In genomic region chr7:45098983-45099839, GRCh38 we compare ENCODE assay signal across 21 cellular contexts. TPM values are rescaled to one million over a fixed set of nuclear protein-coding genes. Genes with fewer than 3 reads are reported as not detected.
DNase-seq lines count a peak whose midpoint lies in the region; ATAC-seq, FAIRE-seq and TF ChIP-seq lines count a peak whose summit lies in the region.
"Had no signal": no experiment of that assay in that cellular context is flagged by ENCODE, and none has a peak within 500 bp of the region (broad histone marks: within the 10 kb centered on the region; RNA-seq: fewer than 3 reads in every experiment).

No MANE protein-coding gene starts in this region.

- no peak for TF ChIP-seq POLR2A in gastrocnemius medialis (IDR thresholded peaks at IDR 0.05)

- DNase-seq in activated naive CD8-positive, alpha-beta T cell treated with anti-CD3 and anti-CD28 coated beads, Interleukin-2, amount 50 U/mL, for 24 hours = no peak
- DNase-seq in activated naive CD8-positive, alpha-beta T cell treated with anti-CD3 and anti-CD28 coated beads for 36 hours = no peak
- DNase-seq in RPMI8226 (peak; percentile 16), keratinocyte (ENCODE audit: low read depth, low spot score) (no peak), kidney tubule cell (ENCODE audit: low spot score) (no peak), gastrocnemius medialis (no peak)
- DNase-seq in stimulated activated naive CD8-positive, alpha-beta T cell treated with anti-CD3 and anti-CD28 coated beads, Interleukin-15, amount 100 ng/mL, for 72 hours = no peak
- DNase-seq in stimulated activated CD4-positive, alpha-beta T cell treated with anti-CD3 and anti-CD28 coated beads, Interleukin-2, amount 100 ng/mL, for 48 hours = no peak
- DNase-seq: activated CD4-positive, alpha-beta T cell treated with anti-CD3 and anti-CD28 coated beads, Interleukin-2, amount 50 U/mL, for 1 hour; COR-L47; erythroblast; NCI-H1436 treated with DMSO at 0.1 percent for 48 hours; NCI-H774; ovary had no signal

- no peak overlapping the region for H2AFZ ChIP-seq in keratinocyte (ENCODE audit: control insufficient read depth, low read length)

- H3K36me3 ChIP-seq in keratinocyte (ENCODE audit: control insufficient read depth in 2 of 2, extremely low read depth in 1 of 2, insufficient read depth in 2 of 2, low read length in 2 of 2) (peaks cover 47 to 50% of the 10 kb centered on the region in 2 experiments), gastrocnemius medialis (peaks cover 5 to 62% of the 10 kb centered on the region in 2 donors)
- H3K36me3 ChIP-seq: ovary had no signal

- intact Hi-C loops in gastrocnemius medialis (cut with DNase I; ENCODE audit: low total_unique reads) = no loop called here

- H3K9me3 Mint-ChIP-seq in activated naive CD8-positive, alpha-beta T cell treated with anti-CD3 and anti-CD28 coated beads, Interleukin-2, amount 50 U/mL, for 24 hours = no peaks in the 10 kb centered on the region
- no peaks in the 10 kb centered on the region for H3K9me3 Mint-ChIP-seq in activated naive CD8-positive, alpha-beta T cell treated with anti-CD3 and anti-CD28 coated beads for 36 hours
- H3K9me3 Mint-ChIP-seq in stimulated activated naive CD8-positive, alpha-beta T cell treated with anti-CD3 and anti-CD28 coated beads, Interleukin-15, amount 100 ng/mL, for 72 hours = no peaks in the 10 kb centered on the region
- H3K9me3 Mint-ChIP-seq: dendritic cell treated with granulocyte-macrophage colony-stimulating factor and Interleukin-4, amounts not matched to agents 40 ng/mL and 50 ng/mL, for 4 days had no signal

- FAIRE-seq in keratinocyte (lab: Jason Lieb, UNC) = no peak
- FAIRE-seq: G401.6, RCC 7860, TTC549, urothelium cell line had no signal

- in situ Hi-C loops in gastrocnemius medialis (cut with MboI; ENCODE audit: low sequenced_read_pairs in 4 of 4) = no loop called here

- H3K4me1 ChIP-seq in keratinocyte (ENCODE audit: control insufficient read depth, extremely low read depth, insufficient read depth, low read length) (peaks cover 8% of the 10 kb centered on the region), gastrocnemius medialis (no peaks in the 10 kb centered on the region)

- no peaks in the 10 kb centered on the region for H3K27me3 Mint-ChIP-seq in activated naive CD8-positive, alpha-beta T cell treated with anti-CD3 and anti-CD28 coated beads, Interleukin-2, amount 50 U/mL, for 24 hours
- H3K27me3 Mint-ChIP-seq in activated naive CD8-positive, alpha-beta T cell treated with anti-CD3 and anti-CD28 coated beads for 36 hours = no peaks in the 10 kb centered on the region
- no peaks in the 10 kb centered on the region for H3K27me3 Mint-ChIP-seq in stimulated activated naive CD8-positive, alpha-beta T cell treated with anti-CD3 and anti-CD28 coated beads, Interleukin-15, amount 100 ng/mL, for 72 hours
- H3K27me3 Mint-ChIP-seq: dendritic cell treated with granulocyte-macrophage colony-stimulating factor and Interleukin-4, amounts not matched to agents 40 ng/mL and 50 ng/mL, for 4 days had no signal

- H3K9ac ChIP-seq in keratinocyte (ENCODE audit: control insufficient read depth, extremely low read depth, insufficient read depth, low read length) = no peak overlapping the region

- peaks cover 28% of the 10 kb centered on the region for H3K36me3 Mint-ChIP-seq in activated naive CD8-positive, alpha-beta T cell treated with anti-CD3 and anti-CD28 coated beads, Interleukin-2, amount 50 U/mL, for 24 hours (ENCODE audit: low read depth)
- H3K36me3 Mint-ChIP-seq in activated naive CD8-positive, alpha-beta T cell treated with anti-CD3 and anti-CD28 coated beads for 36 hours = peaks cover 9% of the 10 kb centered on the region

- H3K27ac ChIP-seq in keratinocyte (ENCODE audit: control insufficient read depth, insufficient read depth, low read length) (peak overlapping the region; percentile 14), gastrocnemius medialis (peak overlapping the region in 1 of 4 donors; percentile 16)
- H3K27ac ChIP-seq: ovary had no signal

- H3K4me1 Mint-ChIP-seq in activated naive CD8-positive, alpha-beta T cell treated with anti-CD3 and anti-CD28 coated beads, Interleukin-2, amount 50 U/mL, for 24 hours = no peaks in the 10 kb centered on the region
- no peaks in the 10 kb centered on the region for H3K4me1 Mint-ChIP-seq in activated naive CD8-positive, alpha-beta T cell treated with anti-CD3 and anti-CD28 coated beads for 36 hours
- no peaks in the 10 kb centered on the region for H3K4me1 Mint-ChIP-seq in stimulated activated naive CD8-positive, alpha-beta T cell treated with anti-CD3 and anti-CD28 coated beads, Interleukin-15, amount 100 ng/mL, for 72 hours

- H3K27me3 ChIP-seq in keratinocyte (ENCODE audit: control insufficient read depth, extremely low read depth, insufficient read depth, low read length) = no peaks in the 10 kb centered on the region
- H3K27me3 ChIP-seq in gastrocnemius medialis = no peaks in the 10 kb centered on the region
- H3K27me3 ChIP-seq: ovary had no signal

- peaks cover 12% of the 10 kb centered on the region for H3K79me2 ChIP-seq in keratinocyte (ENCODE audit: control insufficient read depth, insufficient read depth, low read length)

- H3K4me2 ChIP-seq in keratinocyte (ENCODE audit: control insufficient read depth, extremely low read depth, insufficient read depth, low read depth, low read length) = no peak overlapping the region

- H4K20me1 ChIP-seq in keratinocyte (ENCODE audit: control insufficient read depth, extremely low read depth, insufficient read depth, low read length) = peaks cover 3% of the 10 kb centered on the region

- no peak overlapping the region for H3K4me3 ChIP-seq in keratinocyte (ENCODE audit: control insufficient read depth in 2 of 3, extremely low read depth in 1 of 3, insufficient read depth in 2 of 3, low read depth in 1 of 3, low read length in 3 of 3)
- H3K4me3 ChIP-seq in gastrocnemius medialis = no peak overlapping the region
- H3K4me3 ChIP-seq: lung, ovary had no signal

- no peaks in the 10 kb centered on the region for H3K9me3 ChIP-seq in keratinocyte (ENCODE audit: control insufficient read depth, low read depth, low read length)
- H3K9me3 ChIP-seq in gastrocnemius medialis = no peaks in the 10 kb centered on the region
- H3K9me3 ChIP-seq: ovary had no signal

- peak; percentile 33 for ATAC-seq in activated naive CD8-positive, alpha-beta T cell treated with anti-CD3 and anti-CD28 coated beads, Interleukin-2, amount 50 U/mL, for 24 hours
- peak; percentile 39 for ATAC-seq in stimulated activated naive CD8-positive, alpha-beta T cell treated with anti-CD3 and anti-CD28 coated beads, Interleukin-15, amount 100 ng/mL, for 72 hours
- ATAC-seq in gastrocnemius medialis = no peak

- H3K9me1 ChIP-seq in keratinocyte (ENCODE audit: control insufficient read depth, extremely low read depth, insufficient read depth, low read length) = peaks cover 2% of the 10 kb centered on the region

- H3K27ac Mint-ChIP-seq in activated naive CD8-positive, alpha-beta T cell treated with anti-CD3 and anti-CD28 coated beads, Interleukin-2, amount 50 U/mL, for 24 hours = no peak overlapping the region
- H3K27ac Mint-ChIP-seq in activated naive CD8-positive, alpha-beta T cell treated with anti-CD3 and anti-CD28 coated beads for 36 hours = no peak overlapping the region
- H3K27ac Mint-ChIP-seq in stimulated activated naive CD8-positive, alpha-beta T cell treated with anti-CD3 and anti-CD28 coated beads, Interleukin-15, amount 100 ng/mL, for 72 hours = no peak overlapping the region
- H3K27ac Mint-ChIP-seq: dendritic cell treated with granulocyte-macrophage colony-stimulating factor and Interleukin-4, amounts not matched to agents 40 ng/mL and 50 ng/mL, for 4 days had no signal

- dilution Hi-C loops in keratinocyte (cut with MboI; ENCODE audit: extremely low pct_ligation_motif_present, low sequenced_read_pairs) = no loop called here

- no peak overlapping the region for H3K4me3 Mint-ChIP-seq in activated naive CD8-positive, alpha-beta T cell treated with anti-CD3 and anti-CD28 coated beads, Interleukin-2, amount 50 U/mL, for 24 hours
- H3K4me3 Mint-ChIP-seq in activated naive CD8-positive, alpha-beta T cell treated with anti-CD3 and anti-CD28 coated beads for 36 hours = no peak overlapping the region
- no peak overlapping the region for H3K4me3 Mint-ChIP-seq in stimulated activated naive CD8-positive, alpha-beta T cell treated with anti-CD3 and anti-CD28 coated beads, Interleukin-15, amount 100 ng/mL, for 72 hours
- H3K4me3 Mint-ChIP-seq: dendritic cell treated with granulocyte-macrophage colony-stimulating factor and Interleukin-4, amounts not matched to agents 40 ng/mL and 50 ng/mL, for 4 days had no signal

- TF ChIP-seq CTCF in keratinocyte (optimal IDR thresholded peaks at IDR 0.05 in 1 of 3, IDR thresholded peaks at IDR 0.05 in 1 of 3, conservative IDR thresholded peaks at IDR 0.05 in 1 of 3; ENCODE audit: extremely low read depth in 1 of 3, insufficient read depth in 2 of 3, low read length in 3 of 3) = no peak
- TF ChIP-seq CTCF in gastrocnemius medialis (IDR thresholded peaks at IDR 0.05 in 4 of 5, conservative IDR thresholded peaks at IDR 0.05 in 1 of 5) = no peak

RNA-seq across cellular contexts. Expression of gene NACAD, which starts 10.4 kb away (rescaled TPM):
- under 1 TPM; 0.35 to 0.50 TPM for total RNA-seq in activated naive CD8-positive, alpha-beta T cell treated with anti-CD3 and anti-CD28 coated beads for 36 hours
- polyA plus RNA-seq in keratinocyte = 0.10 to 0.25 TPM (median 0.14 TPM) in 3 replicates
- polyA plus RNA-seq in keratinocyte (2011; ENCODE audit: low read depth) = not detected
- 0.17 and 0.38 TPM in 2 replicates for polyA plus RNA-seq in keratinocyte (2011; cell fraction: cytosol; rRNA removed)
- polyA plus RNA-seq in keratinocyte (2011; cell fraction: nucleus; rRNA removed) = 0.36 and 0.67 TPM in 2 replicates
- polyA plus RNA-seq in keratinocyte (2012; ENCODE audit: low replicate concordance) = 2.1 TPM in 1 of 2 replicates, not detected in the other
- 0.13 to 5.0 TPM (median 0.23 TPM) in 3 replicates for polyA minus RNA-seq in keratinocyte
- 0.96 TPM for polyA minus RNA-seq in keratinocyte (2011; cell fraction: cytosol; rRNA and poly(A)+ RNA removed)
- 0.53 and 0.85 TPM in 2 replicates for polyA minus RNA-seq in keratinocyte (2011; cell fraction: nucleus; rRNA and poly(A)+ RNA removed)
- total RNA-seq in gastrocnemius medialis = 1 to 10 TPM in 2 of 4 donors, under 1 TPM in 2; 0.46 to 1.5 (median 1.1) TPM
- total RNA-seq: MCF 10A had no signal

RNA-seq across cellular contexts. Expression of gene TBRG4, which starts 12.3 kb away (rescaled TPM):
- 100 to 1,000 TPM; 205 to 207 TPM for total RNA-seq in activated naive CD8-positive, alpha-beta T cell treated with anti-CD3 and anti-CD28 coated beads for 36 hours
- 88.2 to 115 TPM (median 90.5 TPM) in 3 replicates for polyA plus RNA-seq in keratinocyte
- polyA plus RNA-seq in keratinocyte (2011; ENCODE audit: low read depth) = 40.3 TPM
- polyA plus RNA-seq in keratinocyte (2011; cell fraction: cytosol; rRNA removed) = 75.8 and 77.3 TPM in 2 replicates
- 132 and 149 TPM in 2 replicates for polyA plus RNA-seq in keratinocyte (2011; cell fraction: nucleus; rRNA removed)
- polyA plus RNA-seq in keratinocyte (2012; ENCODE audit: low replicate concordance) = 71.8 and 85.1 TPM in 2 replicates
- polyA minus RNA-seq in keratinocyte = 108 to 214 TPM (median 144 TPM) in 3 replicates
- 107 TPM for polyA minus RNA-seq in keratinocyte (2011; cell fraction: cytosol; rRNA and poly(A)+ RNA removed)
- polyA minus RNA-seq in keratinocyte (2011; cell fraction: nucleus; rRNA and poly(A)+ RNA removed) = 92.1 and 102 TPM in 2 replicates
- 100 to 1,000 TPM in 1 of 4 donors, 10 to 100 TPM in 3; 74.3 to 105 (median 92.7) TPM for total RNA-seq in gastrocnemius medialis

RNA-seq across cellular contexts. Expression of gene RAMP3, which starts 58.4 kb away (rescaled TPM):
- total RNA-seq in activated naive CD8-positive, alpha-beta T cell treated with anti-CD3 and anti-CD28 coated beads for 36 hours = not detected
- not detected in 3 replicates for polyA plus RNA-seq in keratinocyte
- polyA plus RNA-seq in keratinocyte (2011; ENCODE audit: low read depth) = not detected
- polyA plus RNA-seq in keratinocyte (2011; cell fraction: cytosol; rRNA removed) = not detected in 2 replicates
- not detected in 2 replicates for polyA plus RNA-seq in keratinocyte (2011; cell fraction: nucleus; rRNA removed)
- polyA plus RNA-seq in keratinocyte (2012; ENCODE audit: low replicate concordance) = not detected in 2 replicates
- not detected in 3 replicates for polyA minus RNA-seq in keratinocyte
- polyA minus RNA-seq in keratinocyte (2011; cell fraction: cytosol; rRNA and poly(A)+ RNA removed) = not detected
- not detected in 2 replicates for polyA minus RNA-seq in keratinocyte (2011; cell fraction: nucleus; rRNA and poly(A)+ RNA removed)
- 10 to 100 TPM in 3 of 4 donors, 1 to 10 TPM in 1; 9.6 to 39.3 (median 33.2) TPM for total RNA-seq in gastrocnemius medialis
- total RNA-seq: MCF 10A had no signal

Comparison
In these comparisons a context has a peak if more than half of its experiments do, and no peak if none do; other contexts are left out.
1. ATAC-seq: peak in activated naive CD8-positive, alpha-beta T cell treated with anti-CD3 and anti-CD28 coated beads, Interleukin-2, amount 50 U/mL, for 24 hours (single experiment) and stimulated activated naive CD8-positive, alpha-beta T cell treated with anti-CD3 and anti-CD28 coated beads, Interleukin-15, amount 100 ng/mL, for 72 hours (single experiment); none in gastrocnemius medialis (0 of 2).
2. RNA of gene RAMP3, which starts 58.4 kb away (total RNA-seq): 9.6 to 39.3 TPM in gastrocnemius medialis; not detected in activated naive CD8-positive, alpha-beta T cell treated with anti-CD3 and anti-CD28 coated beads for 36 hours; every median in the first group is over 10 times any median in the second.